ENCODE assay signal across 9 cellular contexts in genomic region chrX:49122499-49122898, GRCh38. TPM values are rescaled to one million over a fixed set of nuclear protein-coding genes. Genes with fewer than 3 reads are reported as not detected.
DNase-seq lines count a peak whose midpoint lies in the region; ATAC-seq, FAIRE-seq and TF ChIP-seq lines count a peak whose summit lies in the region.
"Had no signal": no experiment of that assay in that cellular context is flagged by ENCODE, and none has a peak within 500 bp of the region (broad histone marks: within the 10 kb centered on the region; RNA-seq: fewer than 3 reads in every experiment).

No MANE protein-coding gene starts in this region.

- H2AK5ac ChIP-seq in H9 (ENCODE audit: insufficient read length, low read length) = no peak overlapping the region

- H3K4me2 ChIP-seq in H9 (ENCODE audit: insufficient read depth, insufficient read length, low read length) = peak overlapping the region; percentile 91
- peak overlapping the region; percentile 85 for H3K4me2 ChIP-seq in smooth muscle cell

- peak overlapping the region; percentile 87 to 89 for H3K4me3 ChIP-seq in foreskin fibroblast (ENCODE audit: low read depth in 1 of 2, low read length in 2 of 2)
- peak overlapping the region; percentile 63 for H3K4me3 ChIP-seq in smooth muscle cell
- peak overlapping the region in 1 of 2 donors; percentile 70 for H3K4me3 ChIP-seq in small intestine (ENCODE audit: low read depth in 1 of 2, low read length in 2 of 2)

- H3K9ac ChIP-seq in H9 (ENCODE audit: extremely low read depth, insufficient read length, low read length) (peak overlapping the region; percentile 89), smooth muscle cell (ENCODE audit: low read depth) (peak overlapping the region; percentile 90)

- WGBS in H9 (ENCODE audit: extremely low coverage, insufficient read length, low lambda C conversion rate) = no CpG with 5 or more reads among the region's 5 CpGs
- 79% methylated on average over 5 of the region's 5 CpGs for WGBS in smooth muscle cell (ENCODE audit: low lambda C conversion rate)
- WGBS in small intestine, 3 donors = 60 to 77% (median 77%) methylated on average over 2 to 5 of the region's 5 CpGs

- H3K4ac ChIP-seq in H9 (ENCODE audit: low read depth, low read length) = no peak overlapping the region

- H4K91ac ChIP-seq in H9 (ENCODE audit: insufficient read length, low read depth, low read length) = no peak overlapping the region

- H3K27ac ChIP-seq in H9 (ENCODE audit: insufficient read length, low read depth, low read length) = no peak overlapping the region
- H3K27ac ChIP-seq in smooth muscle cell (ENCODE audit: low read depth) = no peak overlapping the region
- no peak overlapping the region for H3K27ac ChIP-seq in small intestine (ENCODE audit: low read depth in 1 of 2, low read length in 1 of 2)

- peaks cover 9% of the 10 kb centered on the region for H3K79me1 ChIP-seq in H9 (ENCODE audit: insufficient read depth, low read depth, low read length, poor library complexity, severe bottlenecking)

- H3K27me3 Mint-ChIP-seq in H9 (ENCODE audit: low read depth) (no peaks in the 10 kb centered on the region; the same call in 1 of the 2 replicates), T-helper 17 cell (no peaks in the 10 kb centered on the region)

- H3K9me3 ChIP-seq in H9 (ENCODE audit: control insufficient read depth, low read depth, low read length) (peaks cover 10% of the 10 kb centered on the region), T-helper 17 cell (ENCODE audit: control insufficient read depth, low read length, poor library complexity, severe bottlenecking) (no peaks in the 10 kb centered on the region), smooth muscle cell (replicated peaks; ENCODE audit: low read depth) (no peaks in the 10 kb centered on the region), small intestine (ENCODE audit: control insufficient read depth, low read depth) (no peaks in the 10 kb centered on the region)
- H3K9me3 ChIP-seq: testis had no signal

- no peaks in the 10 kb centered on the region for H3F3A ChIP-seq in smooth muscle cell (ENCODE audit: low read depth)

- no peaks in the 10 kb centered on the region for H3K4me1 ChIP-seq in H9 (ENCODE audit: insufficient read depth, low read length)
- H3K4me1 ChIP-seq in smooth muscle cell (ENCODE audit: low read depth) = no peaks in the 10 kb centered on the region
- no peaks in the 10 kb centered on the region for H3K4me1 ChIP-seq in small intestine (ENCODE audit: control insufficient read depth in 2 of 2, insufficient read depth in 1 of 2, low read depth in 1 of 2, low read length in 1 of 2)
- H3K4me1 ChIP-seq: testis had no signal

- H3K36me3 ChIP-seq in smooth muscle cell (ENCODE audit: low read depth) = no peaks in the 10 kb centered on the region
- no peaks in the 10 kb centered on the region for H3K36me3 ChIP-seq in small intestine (ENCODE audit: control insufficient read depth in 2 of 2, insufficient read depth in 2 of 2, low read length in 2 of 2)

- no peak overlapping the region for H3T11ph ChIP-seq in H9 (ENCODE audit: low read length)

- no peak for FAIRE-seq in small intestine (lab: Jason Lieb, UNC)

- no peak overlapping the region for H3K23ac ChIP-seq in H9 (ENCODE audit: insufficient read length, low read depth, low read length)

- no peak overlapping the region for H2BK5ac ChIP-seq in H9 (ENCODE audit: insufficient read length, low read length)

- no peak overlapping the region for H2BK12ac ChIP-seq in H9 (ENCODE audit: insufficient read length, low read depth, low read length)

- H3K18ac ChIP-seq in H9 (ENCODE audit: insufficient read length, low read depth, low read length) = no peak overlapping the region

- DNase-seq in H9 = no peak
- no peak for DNase-seq in T-helper 17 cell
- DNase-seq in foreskin fibroblast = no peak
- DNase-seq in smooth muscle cell (lab: John Stamatoyannopoulos, UW; ENCODE audit: unreplicated experiment) = no peak
- no peak for DNase-seq in stimulated activated CD4-positive, alpha-beta T cell treated with anti-CD3 and anti-CD28 coated beads, Interleukin-12 subunit alpha, Interleukin-12 subunit beta, amount 100 ng/mL, for 4 hours
- DNase-seq in small intestine = no peak
- DNase-seq: testis had no signal

- no peak overlapping the region for H3K56ac ChIP-seq in H9 (ENCODE audit: insufficient read length, low read depth, low read length)

- H3K27me3 ChIP-seq in H9 (ENCODE audit: insufficient read depth, low read length) = no peaks in the 10 kb centered on the region
- H3K27me3 ChIP-seq in smooth muscle cell (ENCODE audit: low read depth) = no peaks in the 10 kb centered on the region
- no peaks in the 10 kb centered on the region for H3K27me3 ChIP-seq in small intestine (ENCODE audit: control insufficient read depth in 2 of 2, insufficient read depth in 2 of 2, low read length in 2 of 2)
- H3K27me3 ChIP-seq: testis had no signal

- H3K79me2 ChIP-seq in H9 (ENCODE audit: insufficient read depth, low read length) (no peaks in the 10 kb centered on the region), smooth muscle cell (ENCODE audit: low read depth) (peaks cover 9% of the 10 kb centered on the region)

- H3K4me3 Mint-ChIP-seq in H9 (peak overlapping the region; percentile 91 to 93), T-helper 17 cell (peak overlapping the region; percentile 96)

- H2AFZ ChIP-seq in H9 (ENCODE audit: low read length) (no peak overlapping the region), smooth muscle cell (ENCODE audit: low read depth) (no peak overlapping the region)

- no peak overlapping the region for H2BK20ac ChIP-seq in H9 (ENCODE audit: low read depth, low read length, poor library complexity, severe bottlenecking)

- no peak overlapping the region for H4K5ac ChIP-seq in H9 (ENCODE audit: insufficient read length, low read depth, low read length)

- H3K14ac ChIP-seq in H9 (ENCODE audit: insufficient read depth, low read length) = no peak overlapping the region

- peaks cover 4 to 7% of the 10 kb centered on the region in 2 experiments for H3K4me1 Mint-ChIP-seq in H9
- H3K4me1 Mint-ChIP-seq in T-helper 17 cell = peaks cover 25% of the 10 kb centered on the region

- ATAC-seq in T-helper 17 cell (no peak), HG02588 (IDR thresholded peaks at IDR 0.05; ENCODE audit: unreplicated experiment) (no peak)
- ATAC-seq: left lobe of liver had no signal

- H3K36me3 Mint-ChIP-seq in H9 (ENCODE audit: insufficient read depth in 1 of 3, low read depth in 3 of 3) (peaks cover 19 to 39% (median 37%) of the 10 kb centered on the region in 3 experiments), T-helper 17 cell (ENCODE audit: low read depth) (peaks cover 6% of the 10 kb centered on the region)

- H3K27ac Mint-ChIP-seq in H9 (peak overlapping the region in 1 of 3 experiments; percentile 99; a peak in 1 of 7 replicates), T-helper 17 cell (peak overlapping the region; percentile 100)

- H3K23me2 ChIP-seq in H9 (ENCODE audit: insufficient read length, low read depth, low read length, poor library complexity, severe bottlenecking) = peaks cover 4% of the 10 kb centered on the region

- H2BK15ac ChIP-seq in H9 (ENCODE audit: low read depth, low read length) = no peak overlapping the region

- no peak overlapping the region for H2BK120ac ChIP-seq in H9 (ENCODE audit: low read depth, low read length, poor library complexity, severe bottlenecking)

- H4K20me1 ChIP-seq in H9 (ENCODE audit: control insufficient read depth, insufficient read depth, insufficient read length) (no peaks in the 10 kb centered on the region), smooth muscle cell (ENCODE audit: low read depth) (no peaks in the 10 kb centered on the region)

- H3K9me3 Mint-ChIP-seq in H9 = peaks cover 63 to 71% of the 10 kb centered on the region in 2 experiments

- TF ChIP-seq CTCF in H9 (conservative IDR thresholded peaks at IDR 0.05) = no peak
- no peak for TF ChIP-seq CTCF in foreskin fibroblast (IDR thresholded peaks at IDR 0.05; ENCODE audit: low read depth, low read length)
- no peak for TF ChIP-seq CTCF in smooth muscle cell (IDR thresholded peaks at IDR 0.05; ENCODE audit: borderline replicate concordance, insufficient read depth, poor library complexity, severe bottlenecking)

- H4K8ac ChIP-seq in H9 (replicated peaks; ENCODE audit: insufficient read length, low read depth, low read length) = no peak overlapping the region

RNA-seq across cellular contexts. Expression of gene GPKOW, which starts 1.0 kb away (rescaled TPM):
- total RNA-seq in H9 (2021) (15.8 and 17.1 TPM in 2 replicates), T-helper 17 cell (10 to 100 TPM; 13.5 to 14.4 TPM), smooth muscle cell (15.5 and 28.0 TPM in 2 replicates)
- polyA plus RNA-seq in smooth muscle cell (32.0 and 32.4 TPM in 2 replicates), small intestine (10 to 100 TPM; 19.0 to 22.2 (median 20.1) TPM)

RNA-seq across cellular contexts. Expression of gene MAGIX, which starts 40.1 kb away (rescaled TPM):
- total RNA-seq in H9 (2021) (1.3 and 1.9 TPM in 2 replicates), T-helper 17 cell (1 to 10 TPM; 1.0 to 1.1 TPM), smooth muscle cell (0.45 and 1.3 TPM in 2 replicates)
- polyA plus RNA-seq in smooth muscle cell (3.8 and 6.9 TPM in 2 replicates), small intestine (1 to 10 TPM; 3.6 to 10.0 (median 9.2) TPM)

RNA-seq across cellular contexts. Expression of gene WDR45, which starts 42.8 kb away (rescaled TPM):
- total RNA-seq in H9 (2021) (31.5 and 35.8 TPM in 2 replicates), T-helper 17 cell (10 to 100 TPM; 69.9 to 73.5 TPM), smooth muscle cell (31.4 and 39.6 TPM in 2 replicates)
- polyA plus RNA-seq in smooth muscle cell (38.9 and 49.1 TPM in 2 replicates), small intestine (100 to 1,000 TPM in 1 of 3 donors, 10 to 100 TPM in 2; 49.6 to 122 (median 96.6) TPM)

RNA-seq across cellular contexts. Expression of gene PRAF2, which starts 48.7 kb away (rescaled TPM):
- total RNA-seq in H9 (2021) = 12.2 and 13.4 TPM in 2 replicates
- 10 to 100 TPM; 18.8 to 20.6 TPM for total RNA-seq in T-helper 17 cell
- total RNA-seq in smooth muscle cell = 21.3 and 43.6 TPM in 2 replicates
- polyA plus RNA-seq in smooth muscle cell = 134 and 143 TPM in 2 replicates
- 10 to 100 TPM in 1 of 3 donors, 1 to 10 TPM in 2; 1.3 to 12.8 (median 4.6) TPM for polyA plus RNA-seq in small intestine

RNA-seq across cellular contexts. Expression of gene PLP2, which starts 49.2 kb away (rescaled TPM):
- total RNA-seq in H9 (2021) = 11.7 and 12.1 TPM in 2 replicates
- 100 to 1,000 TPM; 180 to 203 TPM for total RNA-seq in T-helper 17 cell
- total RNA-seq in smooth muscle cell = 114 and 190 TPM in 2 replicates
- polyA plus RNA-seq in smooth muscle cell = 237 and 295 TPM in 2 replicates
- polyA plus RNA-seq in small intestine = 100 to 1,000 TPM in 1 of 3 donors, 10 to 100 TPM in 2; 47.6 to 189 (median 99.7) TPM
